In genomic region chr13:51997641-51998330, GRCh38 we compare ENCODE assay signal across 1 cellular context.
TF ChIP-seq lines count a peak whose summit lies in the region.

No MANE protein-coding gene starts in this region.

TF ChIP-seq in K562, 482 proteins besides CTCF, POLR2A, EP300 and RAD21 (continued from another document):
- TF ChIP-seq CGGBP1 (CRISPR knock-in tag; IDR thresholded peaks at IDR 0.05) = no peak
- TF ChIP-seq GABPB1 (CRISPR knock-in tag; IDR thresholded peaks at IDR 0.05) = no peak
- no peak for TF ChIP-seq BCLAF1 (IDR thresholded peaks at IDR 0.05; ENCODE audit: borderline replicate concordance in 1 of 2, control insufficient read depth in 1 of 2, low read depth in 2 of 2, low read length in 1 of 2)
- no peak for TF ChIP-seq TRIM28 (IDR thresholded peaks at IDR 0.05)
- no peak for TF ChIP-seq TCF15 (CRISPR knock-in tag; IDR thresholded peaks at IDR 0.05)
- TF ChIP-seq ATF6 (CRISPR knock-in tag; IDR thresholded peaks at IDR 0.05) = no peak
- peak; percentile 21; the same call in 1 of the 2 replicates for TF ChIP-seq VEZF1 (CRISPR knock-in tag; IDR thresholded peaks at IDR 0.05)
- TF ChIP-seq SMARCE1 (IDR thresholded peaks at IDR 0.05) = peak; percentile 76
- peak; percentile 97 for TF ChIP-seq CTBP1 (IDR thresholded peaks at IDR 0.05; ENCODE audit: borderline replicate concordance)
- TF ChIP-seq ZNF639 (CRISPR knock-in tag; conservative IDR thresholded peaks at IDR 0.05 in 1 of 2, IDR thresholded peaks at IDR 0.05 in 1 of 2) = no peak
- no peak for TF ChIP-seq ZSCAN32 (CRISPR knock-in tag; IDR thresholded peaks at IDR 0.05)
